Comparison of ENCODE assay signal across 14 cellular contexts in the genomic region with DNA sequence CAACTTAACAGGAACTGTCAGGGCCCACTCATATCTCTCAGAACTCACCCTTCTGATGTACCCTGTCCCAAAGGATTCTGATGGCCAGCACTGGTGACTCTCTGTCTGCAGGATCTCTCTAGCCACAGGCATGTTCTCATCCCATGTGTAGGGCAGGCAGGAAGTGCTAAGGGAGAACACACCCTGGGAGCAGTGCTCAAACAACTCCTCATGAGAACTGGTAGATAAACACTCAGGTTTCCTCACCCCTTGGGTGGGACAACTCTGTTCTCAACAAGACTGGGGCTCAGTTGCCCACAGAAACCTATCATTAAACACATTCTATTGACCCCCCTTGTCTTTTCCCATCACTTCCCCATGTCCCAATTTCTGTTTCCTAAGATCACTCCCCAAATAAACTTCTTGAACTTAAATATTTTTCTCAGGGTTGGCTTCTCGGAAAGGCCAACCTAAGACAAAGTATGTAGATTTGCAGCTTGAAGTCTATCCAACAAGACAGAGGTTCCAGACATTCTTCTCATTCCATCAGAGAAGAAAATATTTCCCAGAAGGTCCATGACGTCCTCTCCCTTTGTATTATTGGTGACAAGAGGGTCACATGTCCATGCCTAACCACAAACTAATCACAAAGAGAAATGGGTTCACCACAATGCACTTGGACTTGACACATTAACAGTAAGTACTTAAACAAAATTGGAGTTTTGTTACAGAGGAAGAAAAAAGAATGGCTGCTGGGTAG.
A peak's percentile ranks its signal among the peaks of the same experiment; 100 is the strongest.
DNase-seq lines count a peak whose midpoint lies in the region; ATAC-seq, FAIRE-seq and TF ChIP-seq lines count a peak whose summit lies in the region.
"Had no signal": no experiment of that assay in that cellular context is flagged by ENCODE, and none has a peak within 500 bp of the region (broad histone marks: within the 10 kb centered on the region; RNA-seq: fewer than 3 reads in every experiment).

No MANE protein-coding gene starts in this region.

- H3K4me1 ChIP-seq in ACC112 (ENCODE audit: control insufficient read depth, insufficient read depth, low read length, unreplicated experiment) (peaks cover 28% of the 10 kb centered on the region), lower lobe of right lung (peaks cover 29% of the 10 kb centered on the region)
- H3K4me1 ChIP-seq: BE2C had no signal

- DNase-seq in HFFc6 (peak; percentile 84), bronchial epithelial cell (ENCODE audit: low read depth) (peak; percentile 32), lower lobe of right lung (no peak), NAMALWA (ENCODE audit: low spot score) (no peak)
- DNase-seq in activated CD4-positive, alpha-beta T cell treated with anti-CD3 and anti-CD28 coated beads, Interleukin-2, amount 10 ng/mL, durations not matched to agents 24 days and 14 days = no peak
- no peak for DNase-seq in activated naive CD8-positive, alpha-beta T cell treated with anti-CD3 and anti-CD28 coated beads, Interleukin-2, amount 50 U/mL, for 24 hours
- DNase-seq: BE2C; heart right ventricle; naive thymus-derived CD4-positive, alpha-beta T cell; stimulated activated CD4-positive, alpha-beta T cell treated with anti-CD3 and anti-CD28 coated beads, Interleukin-1b, Interleukin-23, amount 100 ng/mL, for 48 hours; stimulated activated naive CD8-positive, alpha-beta T cell treated with anti-CD3 and anti-CD28 coated beads, Interleukin-15, amount 100 ng/mL, for 72 hours had no signal

- TF ChIP-seq CTCF in HFFc6 (IDR thresholded peaks at IDR 0.05) (no peak), bronchial epithelial cell (IDR thresholded peaks at IDR 0.05; ENCODE audit: insufficient read depth, low read length, severe bottlenecking) (no peak), lower lobe of right lung (IDR thresholded peaks at IDR 0.05) (no peak)

- H3K27ac ChIP-seq in ACC112 (ENCODE audit: low read depth, low read length) (peak overlapping the region; percentile 80), lower lobe of right lung (peak overlapping the region; percentile 38)
- H3K27ac ChIP-seq: cardiac muscle cell, heart right ventricle had no signal

- H3K36me3 ChIP-seq in ACC112 (ENCODE audit: insufficient read depth, low read length) (no peaks in the 10 kb centered on the region), bronchial epithelial cell (ENCODE audit: control insufficient read depth, insufficient read depth, low read length) (no peaks in the 10 kb centered on the region), lower lobe of right lung (no peaks in the 10 kb centered on the region)
- H3K36me3 ChIP-seq: BE2C, cardiac muscle cell, heart right ventricle had no signal

- H3K4me3 ChIP-seq in ACC112 (ENCODE audit: low read depth, low read length) = 0 out of 2 replicates have a peak overlapping the region, but pooled peaks have one; percentile 12
- H3K4me3 ChIP-seq in bronchial epithelial cell (ENCODE audit: low read depth, low read length) = no peak overlapping the region
- no peak overlapping the region for H3K4me3 ChIP-seq in lower lobe of right lung
- H3K4me3 ChIP-seq: cardiac muscle cell, heart right ventricle had no signal

- intact Hi-C loops in lower lobe of right lung (cut with DNase I) = no loop called here
- intact Hi-C loops in activated CD4-positive, alpha-beta T cell treated with anti-CD3 and anti-CD28 coated beads, Interleukin-2, amount 10 ng/mL, durations not matched to agents 24 days and 14 days (cut with micrococcal nuclease) = no loop called here

- FAIRE-seq in bronchial epithelial cell (lab: Jason Lieb, UNC) = peak; percentile 18

- peaks cover 52% of the 10 kb centered on the region for H3K4me1 Mint-ChIP-seq in HFFc6 (ENCODE audit: low read depth)
- peaks cover 14% of the 10 kb centered on the region for H3K4me1 Mint-ChIP-seq in activated CD4-positive, alpha-beta T cell treated with anti-CD3 and anti-CD28 coated beads, Interleukin-2, amount 10 ng/mL, durations not matched to agents 24 days and 14 days
- peaks cover 5% of the 10 kb centered on the region for H3K4me1 Mint-ChIP-seq in activated naive CD8-positive, alpha-beta T cell treated with anti-CD3 and anti-CD28 coated beads, Interleukin-2, amount 50 U/mL, for 24 hours

- no peaks in the 10 kb centered on the region for H3K79me2 ChIP-seq in ACC112 (ENCODE audit: control insufficient read depth, insufficient read depth, low read length, unreplicated experiment)

- ATAC-seq in lower lobe of right lung (peak; percentile 73 to 82), HG03442 (IDR thresholded peaks at IDR 0.05; ENCODE audit: unreplicated experiment) (no peak)
- ATAC-seq in activated naive CD8-positive, alpha-beta T cell treated with anti-CD3 and anti-CD28 coated beads, Interleukin-2, amount 50 U/mL, for 24 hours = no peak
- ATAC-seq: naive thymus-derived CD4-positive, alpha-beta T cell; stimulated activated naive CD8-positive, alpha-beta T cell treated with anti-CD3 and anti-CD28 coated beads, Interleukin-15, amount 100 ng/mL, for 72 hours had no signal

- peak overlapping the region; percentile 31 for H3K4me3 Mint-ChIP-seq in HFFc6
- H3K4me3 Mint-ChIP-seq in activated CD4-positive, alpha-beta T cell treated with anti-CD3 and anti-CD28 coated beads, Interleukin-2, amount 10 ng/mL, durations not matched to agents 24 days and 14 days = no peak overlapping the region
- no peak overlapping the region for H3K4me3 Mint-ChIP-seq in activated naive CD8-positive, alpha-beta T cell treated with anti-CD3 and anti-CD28 coated beads, Interleukin-2, amount 50 U/mL, for 24 hours
- H3K4me3 Mint-ChIP-seq: naive thymus-derived CD4-positive, alpha-beta T cell; stimulated activated naive CD8-positive, alpha-beta T cell treated with anti-CD3 and anti-CD28 coated beads, Interleukin-15, amount 100 ng/mL, for 72 hours had no signal

- peak overlapping the region; percentile 66 for H2AFZ ChIP-seq in ACC112 (ENCODE audit: low read length, unreplicated experiment)

- H3K27ac Mint-ChIP-seq in HFFc6 = peak overlapping the region; percentile 82
- H3K27ac Mint-ChIP-seq in activated CD4-positive, alpha-beta T cell treated with anti-CD3 and anti-CD28 coated beads, Interleukin-2, amount 10 ng/mL, durations not matched to agents 24 days and 14 days = no peak overlapping the region
- H3K27ac Mint-ChIP-seq in activated naive CD8-positive, alpha-beta T cell treated with anti-CD3 and anti-CD28 coated beads, Interleukin-2, amount 50 U/mL, for 24 hours = no peak overlapping the region
- H3K27ac Mint-ChIP-seq: stimulated activated naive CD8-positive, alpha-beta T cell treated with anti-CD3 and anti-CD28 coated beads, Interleukin-15, amount 100 ng/mL, for 72 hours had no signal

- H3K36me3 Mint-ChIP-seq in HFFc6 (ENCODE audit: low read depth) = no peaks in the 10 kb centered on the region
- no peaks in the 10 kb centered on the region for H3K36me3 Mint-ChIP-seq in activated CD4-positive, alpha-beta T cell treated with anti-CD3 and anti-CD28 coated beads, Interleukin-2, amount 10 ng/mL, durations not matched to agents 24 days and 14 days (ENCODE audit: low read depth)
- H3K36me3 Mint-ChIP-seq in activated naive CD8-positive, alpha-beta T cell treated with anti-CD3 and anti-CD28 coated beads, Interleukin-2, amount 50 U/mL, for 24 hours (ENCODE audit: low read depth) = no peaks in the 10 kb centered on the region

- H3K27me3 Mint-ChIP-seq in HFFc6 (ENCODE audit: insufficient read depth) = no peaks in the 10 kb centered on the region
- H3K27me3 Mint-ChIP-seq in activated CD4-positive, alpha-beta T cell treated with anti-CD3 and anti-CD28 coated beads, Interleukin-2, amount 10 ng/mL, durations not matched to agents 24 days and 14 days = no peaks in the 10 kb centered on the region
- H3K27me3 Mint-ChIP-seq in activated naive CD8-positive, alpha-beta T cell treated with anti-CD3 and anti-CD28 coated beads, Interleukin-2, amount 50 U/mL, for 24 hours = no peaks in the 10 kb centered on the region
- H3K27me3 Mint-ChIP-seq: naive thymus-derived CD4-positive, alpha-beta T cell; stimulated activated naive CD8-positive, alpha-beta T cell treated with anti-CD3 and anti-CD28 coated beads, Interleukin-15, amount 100 ng/mL, for 72 hours had no signal

- H3K27me3 ChIP-seq in ACC112 (ENCODE audit: insufficient read depth, low read length) = no peaks in the 10 kb centered on the region
- no peaks in the 10 kb centered on the region for H3K27me3 ChIP-seq in bronchial epithelial cell (ENCODE audit: control insufficient read depth, insufficient read depth, low read length)
- H3K27me3 ChIP-seq in lower lobe of right lung (ENCODE audit: low read depth) = no peaks in the 10 kb centered on the region
- H3K27me3 ChIP-seq: BE2C, cardiac muscle cell, heart right ventricle had no signal

- no peaks in the 10 kb centered on the region for H3K9me3 Mint-ChIP-seq in HFFc6
- peaks cover 11% of the 10 kb centered on the region for H3K9me3 Mint-ChIP-seq in activated CD4-positive, alpha-beta T cell treated with anti-CD3 and anti-CD28 coated beads, Interleukin-2, amount 10 ng/mL, durations not matched to agents 24 days and 14 days
- no peaks in the 10 kb centered on the region for H3K9me3 Mint-ChIP-seq in activated naive CD8-positive, alpha-beta T cell treated with anti-CD3 and anti-CD28 coated beads, Interleukin-2, amount 50 U/mL, for 24 hours
- H3K9me3 Mint-ChIP-seq: stimulated activated naive CD8-positive, alpha-beta T cell treated with anti-CD3 and anti-CD28 coated beads, Interleukin-15, amount 100 ng/mL, for 72 hours had no signal

- no peaks in the 10 kb centered on the region for H3K9me3 ChIP-seq in lower lobe of right lung
- H3K9me3 ChIP-seq: BE2C had no signal

Comparison
In these comparisons a context has a peak if more than half of its experiments do, and no peak if none do; other contexts are left out.
1. DNase-seq: peak in HFFc6 (single experiment) and bronchial epithelial cell (single experiment); none in lower lobe of right lung (single experiment), activated CD4-positive, alpha-beta T cell treated with anti-CD3 and anti-CD28 coated beads, Interleukin-2, amount 10 ng/mL, durations not matched to agents 24 days and 14 days (single experiment), activated naive CD8-positive, alpha-beta T cell treated with anti-CD3 and anti-CD28 coated beads, Interleukin-2, amount 50 U/mL, for 24 hours (single experiment) and NAMALWA (single experiment).
2. ATAC-seq: peak in lower lobe of right lung (2 of 2); none in activated naive CD8-positive, alpha-beta T cell treated with anti-CD3 and anti-CD28 coated beads, Interleukin-2, amount 50 U/mL, for 24 hours (single experiment) and HG03442 (single experiment).